16 cellular contexts compared by ENCODE assay signal in genomic region chr5:84403773-84404172, GRCh38. TPM values are rescaled to one million over a fixed set of nuclear protein-coding genes. Genes with fewer than 3 reads are reported as not detected.
A peak's percentile ranks its signal among the peaks of the same experiment; 100 is the strongest.
DNase-seq lines count a peak whose midpoint lies in the region; ATAC-seq, FAIRE-seq and TF ChIP-seq lines count a peak whose summit lies in the region.
"Had no signal": no experiment of that assay in that cellular context is flagged by ENCODE, and none has a peak within 500 bp of the region (broad histone marks: within the 10 kb centered on the region; RNA-seq: fewer than 3 reads in every experiment).

No MANE protein-coding gene starts in this region.

- no peak overlapping the region for H3K4me3 Mint-ChIP-seq in chondrocyte (ENCODE audit: unreplicated experiment)
- H3K4me3 Mint-ChIP-seq: activated naive CD8-positive, alpha-beta T cell; stimulated activated effector memory CD8-positive, alpha-beta T cell treated with anti-CD3 and anti-CD28 coated beads, Interleukin-12 subunit alpha, Interleukin-12 subunit beta, amount 100 ng/mL, for 72 hours had no signal

- H3K9me3 ChIP-seq in PC-3 (ENCODE audit: low read length) (no peaks in the 10 kb centered on the region), left ventricle myocardium inferior (replicated peaks) (no peaks in the 10 kb centered on the region)

- no peak overlapping the region for H2AFZ ChIP-seq in PC-3 (ENCODE audit: low read length)

- peaks cover 5% of the 10 kb centered on the region for H3K36me3 Mint-ChIP-seq in chondrocyte (ENCODE audit: low read depth)
- H3K36me3 Mint-ChIP-seq: activated naive CD8-positive, alpha-beta T cell; stimulated activated effector memory CD8-positive, alpha-beta T cell treated with anti-CD3 and anti-CD28 coated beads, Interleukin-12 subunit alpha, Interleukin-12 subunit beta, amount 100 ng/mL, for 72 hours had no signal

- H3K4me1 Mint-ChIP-seq in chondrocyte (ENCODE audit: low read depth) = peaks cover 9% of the 10 kb centered on the region
- H3K4me1 Mint-ChIP-seq: stimulated activated effector memory CD8-positive, alpha-beta T cell treated with anti-CD3 and anti-CD28 coated beads, Interleukin-12 subunit alpha, Interleukin-12 subunit beta, amount 100 ng/mL, for 72 hours had no signal

- no peaks in the 10 kb centered on the region for H3K27me3 ChIP-seq in PC-3 (ENCODE audit: low read length)
- H3K27me3 ChIP-seq in left ventricle myocardium inferior (ENCODE audit: low read depth) = no peaks in the 10 kb centered on the region

- peak; percentile 94 for ATAC-seq in PC-3
- ATAC-seq in GM18505 (IDR thresholded peaks at IDR 0.05; ENCODE audit: unreplicated experiment) = no peak
- ATAC-seq: stimulated activated effector memory CD8-positive, alpha-beta T cell treated with anti-CD3 and anti-CD28 coated beads, Interleukin-12 subunit alpha, Interleukin-12 subunit beta, amount 100 ng/mL, for 72 hours had no signal

- no peak overlapping the region for H3K4me2 ChIP-seq in PC-3 (ENCODE audit: low read length)

- TF ChIP-seq CTCF in PC-3 (conservative IDR thresholded peaks at IDR 0.05; ENCODE audit: low read depth, low read length) (no peak), chondrocyte (IDR thresholded peaks at IDR 0.05) (no peak), left ventricle myocardium inferior (IDR thresholded peaks at IDR 0.05; ENCODE audit: borderline replicate concordance) (no peak)

- H3K4me1 ChIP-seq in PC-3 (ENCODE audit: insufficient read depth, low read length) = peaks cover 20% of the 10 kb centered on the region
- no peaks in the 10 kb centered on the region for H3K4me1 ChIP-seq in left ventricle myocardium inferior

- CTCF ChIA-PET in PC-3 (lab: Charles Lee) = interaction anchor here (0.5 kb wide), 1 partner anchor 372 kb away, joined by 3 read pairs; no protein-coding TSS in a partner anchor

- peak; percentile 67 for DNase-seq in AG20443 (ENCODE audit: low spot score)
- DNase-seq in PC-3 = peak; percentile 81
- no peak for DNase-seq in chondrocyte (ENCODE audit: low spot score)
- DNase-seq in kidney glomerular epithelial cell (lab: John Stamatoyannopoulos, UW) = peak; percentile 97
- no peak for DNase-seq in HTR-8/SVneo (ENCODE audit: insufficient read length, low spot score)
- no peak for DNase-seq in left ventricle myocardium inferior
- no peak for DNase-seq in SHP77 (lab: John Stamatoyannopoulos, UW)
- DNase-seq: C1 segment of cervical spinal cord; cortex of kidney; NCI-H1092 treated with DMSO at 0.1 percent for 48 hours; NCI-H510A; RPMI8226; stimulated activated CD4-positive, alpha-beta T cell treated with anti-CD3 and anti-CD28 coated beads, Interleukin-2, amount 100 ng/mL, for 48 hours had no signal

- H4K20me1 ChIP-seq in PC-3 (ENCODE audit: low read length) = no peaks in the 10 kb centered on the region

- no peak for FAIRE-seq in HTR-8/SVneo (lab: Jason Lieb, UNC)

- peaks cover 3% of the 10 kb centered on the region for H3F3A ChIP-seq in PC-3 (ENCODE audit: low read length, unreplicated experiment)

- H3K36me3 ChIP-seq in PC-3 (ENCODE audit: low read depth, low read length) (no peaks in the 10 kb centered on the region), left ventricle myocardium inferior (no peaks in the 10 kb centered on the region)

- TF ChIP-seq POLR2A in GM18505 (IDR thresholded peaks at IDR 0.05; ENCODE audit: borderline replicate concordance, extremely low read depth, insufficient read depth, insufficient read length) = no peak

- no peaks in the 10 kb centered on the region for H3K9me2 ChIP-seq in PC-3 (replicated peaks; ENCODE audit: low read length)

- H3K79me2 ChIP-seq in PC-3 (ENCODE audit: low read length) = no peaks in the 10 kb centered on the region

- no peaks in the 10 kb centered on the region for H3K27me3 Mint-ChIP-seq in chondrocyte (ENCODE audit: low read depth)
- H3K27me3 Mint-ChIP-seq: activated naive CD8-positive, alpha-beta T cell had no signal

- no peak overlapping the region for H3K4me3 ChIP-seq in PC-3 (ENCODE audit: low read length)
- no peak overlapping the region for H3K4me3 ChIP-seq in left ventricle myocardium inferior

- no peaks in the 10 kb centered on the region for H3K9me3 Mint-ChIP-seq in chondrocyte (ENCODE audit: low read depth)
- H3K9me3 Mint-ChIP-seq: stimulated activated effector memory CD8-positive, alpha-beta T cell treated with anti-CD3 and anti-CD28 coated beads, Interleukin-12 subunit alpha, Interleukin-12 subunit beta, amount 100 ng/mL, for 72 hours had no signal

- POLR2A ChIA-PET in PC-3 (lab: Charles Lee; ENCODE audit: unreplicated experiment) = interaction anchor here (0.6 to 0.7 kb wide), 2 partner anchors 278 to 562 kb away, joined by 3 read pairs; no protein-coding TSS in a partner anchor

- no TSS peak for BruUV-seq in PC-3 (replicated peaks; lab: Mats Ljungman, UMichigan)

- no peak overlapping the region for H3K9ac ChIP-seq in PC-3 (ENCODE audit: low read length)

- intact Hi-C loops in PC-3 (cut with micrococcal nuclease) (no loop called here), left ventricle myocardium inferior (cut with micrococcal nuclease) (no loop called here)

- peak overlapping the region; percentile 32 for H3K27ac Mint-ChIP-seq in chondrocyte (ENCODE audit: unreplicated experiment)
- H3K27ac Mint-ChIP-seq: activated naive CD8-positive, alpha-beta T cell; stimulated activated effector memory CD8-positive, alpha-beta T cell treated with anti-CD3 and anti-CD28 coated beads, Interleukin-12 subunit alpha, Interleukin-12 subunit beta, amount 100 ng/mL, for 72 hours had no signal

- H3K27ac ChIP-seq in PC-3 (ENCODE audit: low read length) (peak overlapping the region; percentile 68), left ventricle myocardium inferior (replicated peaks) (no peak overlapping the region)

RNA-seq across cellular contexts. Expression of gene EDIL3, which starts 19.1 kb away (rescaled TPM):
- total RNA-seq in PC-3 (2014; rRNA removed) = 11.7 and 13.8 TPM in 2 replicates
- 562 to 605 TPM (median 604 TPM) in 3 replicates for total RNA-seq in chondrocyte
- 3.5 TPM for total RNA-seq in left ventricle myocardium inferior

Comparison
In these comparisons a context has a peak if more than half of its experiments do, and no peak if none do; other contexts are left out.
1. DNase-seq: peak in AG20443 (single experiment), PC-3 (single experiment) and kidney glomerular epithelial cell (single experiment); none in chondrocyte (single experiment), HTR-8/SVneo (single experiment), left ventricle myocardium inferior (single experiment) and SHP77 (0 of 2).
2. RNA of gene EDIL3, which starts 19.1 kb away (total RNA-seq): 562 to 605 TPM in chondrocyte; 11.7 to 13.8 TPM in PC-3 and 3.5 TPM in left ventricle myocardium inferior (single experiment); every median in the first group is over 10 times any median in the second.